In genomic region chr1:109113787-109114568, GRCh38 we compare ENCODE assay signal across 8 cellular contexts. TPM values are rescaled to one million over a fixed set of nuclear protein-coding genes. Genes with fewer than 3 reads are reported as not detected.
A peak's percentile ranks its signal among the peaks of the same experiment; 100 is the strongest.
DNase-seq lines count a peak whose midpoint lies in the region; ATAC-seq and TF ChIP-seq lines count a peak whose summit lies in the region.

Gene ELAPOR1, plus strand, starts transcription at chr1:109114115. Its CDS starts 69 bp downstream, at chr1:109114184.

- H3K27me3 Mint-ChIP-seq in naive thymus-derived CD8-positive, alpha-beta T cell, result peaks cover 0 to 11% (median 0%) of the 10 kb centered on the region in 5 donors

- H3K4me3 Mint-ChIP-seq in naive thymus-derived CD8-positive, alpha-beta T cell, result peak within 1 kb of the TSS; percentile 86 to 98 (median 89)
- peak within 1 kb of the TSS; percentile 87 for H3K4me3 Mint-ChIP-seq in stimulated activated effector memory CD8-positive, alpha-beta T cell treated with anti-CD3 and anti-CD28 coated beads, Interleukin-12 subunit alpha, Interleukin-12 subunit beta, amount 100 ng/mL, for 72 hours

- H3K27ac Mint-ChIP-seq in naive thymus-derived CD8-positive, alpha-beta T cell, result peak within 1 kb of the TSS; percentile 79 to 100 (median 94)
- peak within 1 kb of the TSS; percentile 90 for H3K27ac Mint-ChIP-seq in stimulated activated effector memory CD8-positive, alpha-beta T cell treated with anti-CD3 and anti-CD28 coated beads, Interleukin-12 subunit alpha, Interleukin-12 subunit beta, amount 100 ng/mL, for 72 hours

- POLR2A ChIA-PET in naive thymus-derived CD8-positive, alpha-beta T cell (lab: Charles Lee), result interaction anchor here (0.6 to 2.0 kb wide), 7 partner anchors 14 to 100 kb away, joined by 3 to 20 read pairs (median 4); partner anchors contain the start of genes SARS1, TMEM167B and WDR47

- ATAC-seq in HG02588 (IDR thresholded peaks at IDR 0.05; ENCODE audit: unreplicated experiment) (peak; percentile 56), HG03280 (IDR thresholded peaks at IDR 0.05; ENCODE audit: unreplicated experiment) (no peak)
- peak; percentile 86 to 87 for ATAC-seq in naive thymus-derived CD8-positive, alpha-beta T cell
- peak; percentile 87 for ATAC-seq in stimulated activated effector memory CD8-positive, alpha-beta T cell treated with anti-CD3 and anti-CD28 coated beads, Interleukin-12 subunit alpha, Interleukin-12 subunit beta, amount 100 ng/mL, for 72 hours

- peak; percentile 84 for DNase-seq in DMS153 (lab: John Stamatoyannopoulos, UW)
- DNase-seq in NCI-H510A (lab: John Stamatoyannopoulos, UW), result peak; percentile 79
- peak; percentile 67 for DNase-seq in activated T-cell treated with anti-CD3 and anti-CD28 coated beads for 24 hours (ENCODE audit: low read depth)
- DNase-seq in erythroblast (lab: John Stamatoyannopoulos, UW), result peak; percentile 19
- DNase-seq in naive thymus-derived CD8-positive, alpha-beta T cell, result peak; percentile 59 to 96 (median 88)
- peak; percentile 55 to 87 for DNase-seq in stimulated activated effector memory CD8-positive, alpha-beta T cell treated with anti-CD3 and anti-CD28 coated beads, Interleukin-12 subunit alpha, Interleukin-12 subunit beta, amount 100 ng/mL, for 72 hours (ENCODE audit: low spot score in 2 of 2)

- H3K9me3 Mint-ChIP-seq in naive thymus-derived CD8-positive, alpha-beta T cell, result no peaks in the 10 kb centered on the region
- H3K9me3 Mint-ChIP-seq in stimulated activated effector memory CD8-positive, alpha-beta T cell treated with anti-CD3 and anti-CD28 coated beads, Interleukin-12 subunit alpha, Interleukin-12 subunit beta, amount 100 ng/mL, for 72 hours, result no peaks in the 10 kb centered on the region

- H3K4me1 Mint-ChIP-seq in naive thymus-derived CD8-positive, alpha-beta T cell, result peaks cover 26 to 43% (median 36%) of the 10 kb centered on the region in 4 donors
- peaks cover 32% of the 10 kb centered on the region for H3K4me1 Mint-ChIP-seq in stimulated activated effector memory CD8-positive, alpha-beta T cell treated with anti-CD3 and anti-CD28 coated beads, Interleukin-12 subunit alpha, Interleukin-12 subunit beta, amount 100 ng/mL, for 72 hours

- TF ChIP-seq POLR2A in erythroblast (IDR thresholded peaks at IDR 0.05; ENCODE audit: low read length), result no peak

- H3K36me3 Mint-ChIP-seq in naive thymus-derived CD8-positive, alpha-beta T cell, result no peaks in the 10 kb centered on the region
- H3K36me3 Mint-ChIP-seq in stimulated activated effector memory CD8-positive, alpha-beta T cell treated with anti-CD3 and anti-CD28 coated beads, Interleukin-12 subunit alpha, Interleukin-12 subunit beta, amount 100 ng/mL, for 72 hours, result peaks cover 13% of the 10 kb centered on the region

RNA-seq across cellular contexts. Expression of gene ELAPOR1, which starts in this region (rescaled TPM):
- total RNA-seq in naive thymus-derived CD8-positive, alpha-beta T cell, result 1 to 10 TPM; 6.0 to 7.0 TPM
- 1 to 10 TPM; 6.7 to 9.2 (median 7.8) TPM for polyA plus RNA-seq in naive thymus-derived CD8-positive, alpha-beta T cell

Comparison
In these comparisons a context has a peak if more than half of its experiments do, and no peak if none do; other contexts are left out.
1. DNase-seq: peak in every context shown above with its lines; median percentile 88 in naive thymus-derived CD8-positive, alpha-beta T cell; 84 in DMS153; 79 in NCI-H510A; 71 in stimulated activated effector memory CD8-positive, alpha-beta T cell treated with anti-CD3 and anti-CD28 coated beads, Interleukin-12 subunit alpha, Interleukin-12 subunit beta, amount 100 ng/mL, for 72 hours; 67 in activated T-cell treated with anti-CD3 and anti-CD28 coated beads for 24 hours; 19 in erythroblast.